1 cellular context compared by ENCODE assay signal in the genomic region with DNA sequence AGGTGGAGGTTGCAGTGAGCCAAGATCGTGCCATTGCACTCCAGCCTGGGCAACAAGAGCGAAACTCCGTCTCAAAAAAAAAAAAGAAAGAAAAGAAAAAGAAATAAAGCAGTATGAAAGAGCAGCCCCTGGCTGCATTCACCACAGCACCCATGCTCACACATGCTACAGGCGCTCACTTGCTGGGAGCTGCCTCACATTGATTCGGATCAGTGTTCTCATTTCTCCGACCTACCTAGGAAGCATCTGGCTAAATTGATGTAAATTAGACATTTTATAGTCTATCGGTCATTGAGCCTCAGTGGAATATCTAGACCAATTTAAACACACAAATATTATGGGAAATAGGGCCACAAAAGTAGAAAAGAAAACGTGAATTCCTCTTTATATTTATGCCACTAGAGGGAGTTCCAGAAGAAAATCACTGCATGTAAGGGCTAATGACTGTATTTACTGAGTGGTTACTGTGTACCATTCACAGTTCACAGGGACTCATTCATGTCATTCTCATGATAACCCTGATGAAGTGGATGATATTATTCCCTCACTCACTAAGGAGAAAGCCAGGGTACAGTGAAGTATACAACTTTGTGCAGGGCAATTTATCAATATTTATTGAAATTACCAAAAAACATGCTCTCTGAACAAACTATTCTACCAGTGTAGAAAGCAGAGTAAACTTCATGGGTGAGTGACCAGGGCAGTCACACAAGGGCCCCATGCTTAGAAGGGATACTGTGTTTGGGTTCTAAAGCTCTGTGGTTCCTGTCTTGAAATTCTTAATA.
A peak's percentile ranks its signal among the peaks of the same experiment; 100 is the strongest.
TF ChIP-seq lines count a peak whose summit lies in the region.

No MANE protein-coding gene starts in this region.

TF ChIP-seq in HepG2, 621 proteins besides CTCF, POLR2A, EP300 and RAD21 (continued from another document):
- no peak for TF ChIP-seq ZNF281 (CRISPR knock-in tag; IDR thresholded peaks at IDR 0.05; ENCODE audit: borderline replicate concordance)
- TF ChIP-seq CHD4 (IDR thresholded peaks at IDR 0.05; ENCODE audit: borderline replicate concordance, low read length): no peak
- TF ChIP-seq MIXL1 (CRISPR knock-in tag; IDR thresholded peaks at IDR 0.05): peak; percentile 63; the same call in 1 of the 2 replicates
